ENCODE assay signal across 23 cellular contexts in the genomic region with DNA sequence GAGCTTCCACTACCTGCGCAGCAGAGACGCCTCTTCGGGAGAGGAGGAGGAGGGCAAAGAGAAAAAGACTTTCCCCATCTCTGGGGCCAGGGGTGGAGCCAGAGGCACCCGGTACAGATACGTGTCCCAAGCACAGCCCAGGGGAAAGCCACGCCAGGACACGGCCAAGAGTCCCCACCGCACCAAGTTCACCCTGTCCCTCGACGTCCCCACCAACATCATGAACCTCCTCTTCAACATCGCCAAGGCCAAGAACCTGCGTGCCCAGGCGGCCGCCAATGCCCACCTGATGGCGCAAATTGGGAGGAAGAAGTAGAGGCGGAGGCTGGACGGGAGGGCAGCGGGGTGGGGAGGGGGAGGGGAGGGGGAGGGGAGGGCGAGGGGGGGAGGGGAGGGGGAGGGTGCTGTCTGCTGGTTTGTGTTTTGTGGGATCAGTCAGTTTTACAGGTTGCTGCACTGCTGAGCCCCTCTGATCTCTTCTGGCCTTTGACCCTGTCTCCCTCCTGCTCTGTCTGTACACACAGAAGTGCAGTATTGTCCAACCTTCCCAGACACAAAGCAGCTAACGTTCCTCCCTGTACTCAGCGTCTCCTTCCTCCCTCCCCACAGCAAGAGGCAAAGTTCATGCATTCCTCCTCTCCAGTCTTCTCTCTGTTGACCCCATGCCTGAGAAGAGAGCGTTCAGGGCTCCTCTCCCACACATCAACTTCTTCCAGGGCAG. TPM values are rescaled to one million over a fixed set of nuclear protein-coding genes. Genes with fewer than 3 reads are reported as not detected.
DNase-seq lines count a peak whose midpoint lies in the region; ATAC-seq, FAIRE-seq and TF ChIP-seq lines count a peak whose summit lies in the region.
"Had no signal": no experiment of that assay in that cellular context is flagged by ENCODE, and none has a peak within 500 bp of the region (broad histone marks: within the 10 kb centered on the region; RNA-seq: fewer than 3 reads in every experiment).

No MANE protein-coding gene starts in this region.

- ATAC-seq in stimulated activated naive CD8-positive, alpha-beta T cell treated with anti-CD3 and anti-CD28 coated beads, Interleukin-15, amount 100 ng/mL, for 72 hours = no peak
- no peak for ATAC-seq in stimulated activated naive CD8-positive, alpha-beta T cell treated with anti-CD3 and anti-CD28 coated beads, Interleukin-15, Interleukin-2, amounts not matched to agents 100 U/mL and 50 U/mL, for 24 hours
- no peak for ATAC-seq in HG03159 (IDR thresholded peaks at IDR 0.05; ENCODE audit: unreplicated experiment)
- ATAC-seq: GM23338 had no signal

- peak; percentile 80 for FAIRE-seq in bronchial epithelial cell (lab: Jason Lieb, UNC)
- FAIRE-seq: A204.1, GM12892, GM18507, H54, HTR-8/SVneo had no signal

- no peaks in the 10 kb centered on the region for H3K79me2 ChIP-seq in neural progenitor cell (ENCODE audit: low read depth)

- peak overlapping the region; percentile 23 to 49 for H3K27ac Mint-ChIP-seq in stimulated activated naive CD8-positive, alpha-beta T cell treated with anti-CD3 and anti-CD28 coated beads, Interleukin-15, amount 100 ng/mL, for 72 hours
- peak overlapping the region; percentile 69 for H3K27ac Mint-ChIP-seq in neural progenitor cell
- H3K27ac Mint-ChIP-seq: GM23338, HFFc6 had no signal

- H3K4me1 ChIP-seq in neural progenitor cell = no peaks in the 10 kb centered on the region
- H3K4me1 ChIP-seq: BE2C had no signal

- peaks cover 17% of the 10 kb centered on the region for H3F3A ChIP-seq in neural progenitor cell (ENCODE audit: low read depth)

- no peak overlapping the region for H3K9ac ChIP-seq in neural progenitor cell

- no peaks in the 10 kb centered on the region for H3K27me3 ChIP-seq in bronchial epithelial cell (ENCODE audit: control insufficient read depth, insufficient read depth, low read length)
- H3K27me3 ChIP-seq in neural progenitor cell = no peaks in the 10 kb centered on the region
- H3K27me3 ChIP-seq: BE2C had no signal

- TF ChIP-seq CTCF in bronchial epithelial cell (IDR thresholded peaks at IDR 0.05; ENCODE audit: insufficient read depth, low read length, severe bottlenecking) = no peak
- no peak for TF ChIP-seq CTCF in neural progenitor cell (IDR thresholded peaks at IDR 0.05)

- H3K36me3 Mint-ChIP-seq in neural progenitor cell = peaks cover 3% of the 10 kb centered on the region
- H3K36me3 Mint-ChIP-seq: CD14-positive monocyte; CD4-positive, alpha-beta memory T cell had no signal

- no peak overlapping the region for H3K4me3 ChIP-seq in bronchial epithelial cell (ENCODE audit: low read depth, low read length)
- no peak overlapping the region for H3K4me3 ChIP-seq in neural progenitor cell
- H3K4me3 ChIP-seq: GM23338 had no signal

- no peak for DNase-seq in stimulated activated naive CD8-positive, alpha-beta T cell treated with anti-CD3 and anti-CD28 coated beads, Interleukin-15, amount 100 ng/mL, for 72 hours
- DNase-seq in stimulated activated naive CD8-positive, alpha-beta T cell treated with anti-CD3 and anti-CD28 coated beads, Interleukin-15, Interleukin-2, amounts not matched to agents 100 U/mL and 50 U/mL, for 24 hours = no peak
- DNase-seq in bronchial epithelial cell (ENCODE audit: low read depth) (no peak), neural progenitor cell (ENCODE audit: low spot score) (no peak), NCI-H2196 treated with DMSO at 0.1 percent for 48 hours (lab: John Stamatoyannopoulos, UW; ENCODE audit: unreplicated experiment) (no peak), HEK293T (ENCODE audit: extremely low spot score) (no peak)
- DNase-seq: ACHN; BE2C; CD4-positive, alpha-beta memory T cell; DMS153; DMS79; GDM1; HCEC 1CT; HFFc6 had no signal

- H3K9me3 Mint-ChIP-seq in stimulated activated naive CD8-positive, alpha-beta T cell treated with anti-CD3 and anti-CD28 coated beads, Interleukin-15, amount 100 ng/mL, for 72 hours = peaks cover 19 to 21% of the 10 kb centered on the region in 2 donors
- H3K9me3 Mint-ChIP-seq in neural progenitor cell = peaks cover 19% of the 10 kb centered on the region

- H2AFZ ChIP-seq in neural progenitor cell (replicated peaks) = no peak overlapping the region
- H2AFZ ChIP-seq: GM23338 had no signal

- no peak overlapping the region for H3K27ac ChIP-seq in neural progenitor cell

- H3K4me2 ChIP-seq in neural progenitor cell = no peak overlapping the region
- H3K4me2 ChIP-seq: GM23338 had no signal

- H3K4me1 Mint-ChIP-seq in stimulated activated naive CD8-positive, alpha-beta T cell treated with anti-CD3 and anti-CD28 coated beads, Interleukin-15, amount 100 ng/mL, for 72 hours = no peaks in the 10 kb centered on the region
- H3K4me1 Mint-ChIP-seq in neural progenitor cell = peaks cover 8% of the 10 kb centered on the region
- H3K4me1 Mint-ChIP-seq: CD14-positive monocyte; CD4-positive, alpha-beta memory T cell; GM23338 had no signal

- POLR2A ChIA-PET in HEK293T (lab: Yijun Ruan, JAX) = no interaction called here

- H4K20me1 ChIP-seq in neural progenitor cell (ENCODE audit: low read depth) = no peaks in the 10 kb centered on the region

- H3K36me3 ChIP-seq in bronchial epithelial cell (ENCODE audit: control insufficient read depth, insufficient read depth, low read length) = no peaks in the 10 kb centered on the region
- no peaks in the 10 kb centered on the region for H3K36me3 ChIP-seq in neural progenitor cell
- H3K36me3 ChIP-seq: BE2C had no signal

- H3K9me3 ChIP-seq in neural progenitor cell (ENCODE audit: low read depth) = no peaks in the 10 kb centered on the region

- no peak overlapping the region for H3K4me3 Mint-ChIP-seq in stimulated activated naive CD8-positive, alpha-beta T cell treated with anti-CD3 and anti-CD28 coated beads, Interleukin-15, amount 100 ng/mL, for 72 hours
- H3K4me3 Mint-ChIP-seq in neural progenitor cell = peak overlapping the region; percentile 34
- H3K4me3 Mint-ChIP-seq: CD14-positive monocyte; CD4-positive, alpha-beta memory T cell; GM23338; HFFc6 had no signal

- CTCF ChIA-PET in HEK293T (lab: Yijun Ruan, JAX) = no interaction called here

- H3K27me3 Mint-ChIP-seq in stimulated activated naive CD8-positive, alpha-beta T cell treated with anti-CD3 and anti-CD28 coated beads, Interleukin-15, amount 100 ng/mL, for 72 hours = no peaks in the 10 kb centered on the region
- H3K27me3 Mint-ChIP-seq in neural progenitor cell (ENCODE audit: insufficient read depth, low read depth) = peaks cover 17% of the 10 kb centered on the region

TF ChIP-seq in HEK293T, 16 proteins besides CTCF, POLR2A, EP300 and RAD21:
- no peak for TF ChIP-seq HDGF (IDR thresholded peaks at IDR 0.05; ENCODE audit: borderline replicate concordance)
- TF ChIP-seq SP1 (IDR thresholded peaks at IDR 0.05) = no peak
- TF ChIP-seq SUZ12 (IDR thresholded peaks at IDR 0.05) = no peak
- no peak for TF ChIP-seq FOXM1 (IDR thresholded peaks at IDR 0.05; ENCODE audit: borderline replicate concordance)
- no peak for TF ChIP-seq L3MBTL2 (conservative IDR thresholded peaks at IDR 0.05)
- no peak for TF ChIP-seq BHLHE40 (IDR thresholded peaks at IDR 0.05; ENCODE audit: borderline replicate concordance)
- no peak for TF ChIP-seq TARDBP (IDR thresholded peaks at IDR 0.05)

RNA-seq across cellular contexts. Expression of a gene that starts 9.3 kb away (rescaled TPM):
- not detected in 2 replicates for total RNA-seq in bronchial epithelial cell
- total RNA-seq in neural progenitor cell (ENCODE audit: low replicate concordance) = not detected in 2 replicates
- total RNA-seq: CD4-positive, alpha-beta memory T cell; Daoy; GM23338; HFFc6 had no signal

RNA-seq across cellular contexts. Expression of a gene that starts 30.6 kb away (rescaled TPM):
- total RNA-seq in bronchial epithelial cell = 0.26 TPM in 2 replicates
- not detected in 2 replicates for total RNA-seq in neural progenitor cell (ENCODE audit: low replicate concordance)
- total RNA-seq: CD4-positive, alpha-beta memory T cell; GM23338; HFFc6 had no signal

RNA-seq across cellular contexts. Expression of a gene that starts 38.3 kb away (rescaled TPM):
- total RNA-seq in bronchial epithelial cell = 45.8 and 118 TPM in 2 replicates
- total RNA-seq in neural progenitor cell (ENCODE audit: low replicate concordance) = 65.2 and 90.5 TPM in 2 replicates
